Comparison of ENCODE assay signal across 8 cellular contexts in the genomic region with DNA sequence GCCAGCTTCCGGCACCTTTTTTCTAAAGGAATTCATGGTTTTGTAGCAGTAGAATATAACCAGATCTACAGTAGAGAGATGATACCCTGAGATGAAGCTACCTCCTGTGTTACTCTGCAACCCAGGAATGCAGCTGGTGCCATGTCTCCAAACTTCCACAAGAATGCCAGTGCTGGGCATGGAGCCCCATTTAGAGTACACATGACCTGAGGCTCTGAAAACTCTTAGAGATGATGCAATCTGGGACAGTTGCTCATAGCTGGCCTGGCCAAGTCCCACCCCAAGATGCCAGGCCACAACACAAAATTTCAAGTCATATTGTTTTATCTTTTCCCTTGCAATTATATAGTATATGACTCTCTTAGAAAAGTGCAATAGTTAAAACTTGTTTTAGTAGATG. TPM values are rescaled to one million over a fixed set of nuclear protein-coding genes. Genes with fewer than 3 reads are reported as not detected.
"Had no signal": no experiment of that assay in that cellular context is flagged by ENCODE, and none has a peak within 500 bp of the region (broad histone marks: within the 10 kb centered on the region; RNA-seq: fewer than 3 reads in every experiment).

No MANE protein-coding gene starts in this region.

RNA-seq across cellular contexts. Expression of a gene that starts 13.4 kb away (rescaled TPM):
- total RNA-seq: activated CD4-positive, alpha-beta T cell treated with anti-CD3 and anti-CD28 coated beads, Interleukin-2, amount 10 ng/mL, durations not matched to agents 7 days and 5 days; activated CD8-positive, alpha-beta T cell treated with anti-CD3 and anti-CD28 coated beads, Interleukin-2, amount 10 ng/mL, durations not matched to agents 7 days and 5 days; activated naive CD8-positive, alpha-beta T cell treated with anti-CD3 and anti-CD28 coated beads, Interleukin-2, amount 10 ng/mL, durations not matched to agents 7 days and 5 days; activated T-helper 2 cell treated with anti-CD3 and anti-CD28 coated beads, Interferon-gamma antibody, Interleukin-2, Interleukin-4, amounts not matched to agents 10 μg/mL and 5 μg/mL and 100 μg/mL, durations not matched to agents 14 hours and 24 hours and 36 hours; ascending aorta; OCI-LY7; SK-MEL-5 had no signal

RNA-seq across cellular contexts. Expression of a gene that starts 46.3 kb away (rescaled TPM):
- total RNA-seq: MCF 10A, OCI-LY7 had no signal
